ENCODE assay signal across 19 cellular contexts in genomic region chr14:31303654-31304053, GRCh38.
DNase-seq lines count a peak whose midpoint lies in the region; ATAC-seq, FAIRE-seq and TF ChIP-seq lines count a peak whose summit lies in the region.
"Had no signal": no experiment of that assay in that cellular context is flagged by ENCODE, and none has a peak within 500 bp of the region (broad histone marks: within the 10 kb centered on the region; RNA-seq: fewer than 3 reads in every experiment).

No MANE protein-coding gene starts in this region.

- intact Hi-C loops in Right ventricle myocardium inferior (cut with DNase I), result no loop called here

- H3K27ac ChIP-seq in OCI-LY3 (ENCODE audit: low read length), result peak overlapping the region; percentile 16; the same call in 1 of the 2 replicates
- H3K27ac ChIP-seq: GM23248 had no signal

- H3K4me3 ChIP-seq in OCI-LY3 (ENCODE audit: low read length), result no peak overlapping the region
- H3K4me3 ChIP-seq: GM23248 had no signal

- DNase-seq in GM12891 (ENCODE audit: insufficient read length, low spot score) (no peak), SHP77 treated with DMSO at 0.1 percent for 48 hours (lab: John Stamatoyannopoulos, UW) (no peak), Right ventricle myocardium inferior (ENCODE audit: missing footprints) (no peak)
- DNase-seq: 8988T; C1 segment of cervical spinal cord; Calu3; CD4-positive, alpha-beta memory T cell; COR-L47; DMS53; DMS79 treated with DMSO at 0.1 percent for 48 hours; GF-D8; GM23248; H7; HCEC 1CT had no signal

- no peak overlapping the region for H3K4me3 Mint-ChIP-seq in activated T-helper 17 cell treated with anti-CD3 and anti-CD28 coated beads, Interleukin-2, amount 50 U/mL, for 72 hours
- H3K4me3 Mint-ChIP-seq: CD4-positive, alpha-beta memory T cell had no signal

- TF ChIP-seq POLR2A in GM12891 (IDR thresholded peaks at IDR 0.05; ENCODE audit: low read depth, low read length), result no peak

- H3K4me1 ChIP-seq in OCI-LY3 (ENCODE audit: low read length), result peaks cover 19% of the 10 kb centered on the region

- no peaks in the 10 kb centered on the region for H3K4me1 Mint-ChIP-seq in activated T-helper 17 cell treated with anti-CD3 and anti-CD28 coated beads, Interleukin-2, amount 50 U/mL, for 72 hours
- H3K4me1 Mint-ChIP-seq: CD4-positive, alpha-beta memory T cell had no signal

- TF ChIP-seq CTCF in OCI-LY3 (IDR thresholded peaks at IDR 0.05; ENCODE audit: low read depth, low read length), result no peak

- H3K4me2 ChIP-seq in OCI-LY3 (ENCODE audit: low read length), result peak overlapping the region; percentile 58

- H3K36me3 ChIP-seq in OCI-LY3 (replicated peaks; ENCODE audit: low read depth, low read length), result no peaks in the 10 kb centered on the region

- no peak overlapping the region for H3K9ac ChIP-seq in OCI-LY3 (ENCODE audit: low read length)
- H3K9ac ChIP-seq: GM23248 had no signal

- no peaks in the 10 kb centered on the region for H3K9me3 ChIP-seq in OCI-LY3 (ENCODE audit: insufficient read depth, low read length)

- no peaks in the 10 kb centered on the region for H4K20me1 ChIP-seq in OCI-LY3 (ENCODE audit: insufficient read depth, low read length)

- H3K27me3 ChIP-seq in OCI-LY3 (ENCODE audit: low read depth, low read length), result no peaks in the 10 kb centered on the region

- no peaks in the 10 kb centered on the region for H3K79me2 ChIP-seq in OCI-LY3 (ENCODE audit: low read length)

- no peak for ATAC-seq in activated T-helper 17 cell treated with anti-CD3 and anti-CD28 coated beads, Interleukin-2, amount 50 U/mL, for 72 hours (replicated peaks)
- ATAC-seq in Right ventricle myocardium inferior, result no peak
- no peak for ATAC-seq in HG03045 (IDR thresholded peaks at IDR 0.05; ENCODE audit: unreplicated experiment)

- peak overlapping the region; percentile 41 for H3K27ac Mint-ChIP-seq in activated T-helper 17 cell treated with anti-CD3 and anti-CD28 coated beads, Interleukin-2, amount 50 U/mL, for 72 hours

- no peaks in the 10 kb centered on the region for H3K9me3 Mint-ChIP-seq in activated T-helper 17 cell treated with anti-CD3 and anti-CD28 coated beads, Interleukin-2, amount 50 U/mL, for 72 hours
- H3K9me3 Mint-ChIP-seq: CD4-positive, alpha-beta memory T cell had no signal

- FAIRE-seq in GM12891 (lab: Jason Lieb, UNC), result peak; percentile 60
- FAIRE-seq: GM19239, H1 had no signal

- H3K27me3 Mint-ChIP-seq in activated T-helper 17 cell treated with anti-CD3 and anti-CD28 coated beads, Interleukin-2, amount 50 U/mL, for 72 hours, result no peaks in the 10 kb centered on the region
- H3K27me3 Mint-ChIP-seq: CD4-positive, alpha-beta memory T cell had no signal

- peaks cover 43% of the 10 kb centered on the region for H3K36me3 Mint-ChIP-seq in activated T-helper 17 cell treated with anti-CD3 and anti-CD28 coated beads, Interleukin-2, amount 50 U/mL, for 72 hours (ENCODE audit: low read depth)

- no peak overlapping the region for H2AFZ ChIP-seq in OCI-LY3 (ENCODE audit: low read depth, low read length)
- H2AFZ ChIP-seq: GM23248 had no signal

TF ChIP-seq in GM12891, 5 proteins besides CTCF, POLR2A, EP300 and RAD21:
- no peak for TF ChIP-seq TAF1 (IDR thresholded peaks at IDR 0.05; ENCODE audit: low read depth, low read length)
- TF ChIP-seq PAX5 (IDR thresholded peaks at IDR 0.05; ENCODE audit: insufficient read depth, low read length, severe bottlenecking), result no peak
- TF ChIP-seq POLR2AphosphoS5 (IDR thresholded peaks at IDR 0.05; ENCODE audit: low read depth, low read length), result no peak
- TF ChIP-seq POU2F2 (IDR thresholded peaks at IDR 0.05; ENCODE audit: low read depth, low read length), result no peak
- TF ChIP-seq SPI1 (IDR thresholded peaks at IDR 0.05; ENCODE audit: low read depth, low read length), result peak; percentile 84
